ENCODE assay signal across 20 cellular contexts in genomic region chrX:94454159-94454558, GRCh38.
DNase-seq lines count a peak whose midpoint lies in the region; ATAC-seq and TF ChIP-seq lines count a peak whose summit lies in the region.
"Had no signal": no experiment of that assay in that cellular context is flagged by ENCODE, and none has a peak within 500 bp of the region (broad histone marks: within the 10 kb centered on the region; RNA-seq: fewer than 3 reads in every experiment).

No MANE protein-coding gene starts in this region.

- H3K4me3 Mint-ChIP-seq in GM23338 = no peak overlapping the region; the same call in 2 of the 3 replicates
- H3K4me3 Mint-ChIP-seq in neural progenitor cell = no peak overlapping the region

- ATAC-seq in GM23338 (peak; percentile 52), GM19328 (IDR thresholded peaks at IDR 0.05; ENCODE audit: unreplicated experiment) (no peak), upper lobe of right lung (no peak)

- H3K9me3 ChIP-seq in iPS-15b (ENCODE audit: control insufficient read depth, insufficient read depth, low read length) (no peaks in the 10 kb centered on the region), neural progenitor cell (ENCODE audit: low read depth) (no peaks in the 10 kb centered on the region), upper lobe of right lung (no peaks in the 10 kb centered on the region)
- H3K9me3 ChIP-seq: Peyer's patch had no signal

- H3K27me3 ChIP-seq in GM23338 (ENCODE audit: insufficient read depth) = no peaks in the 10 kb centered on the region
- H3K27me3 ChIP-seq in iPS-15b (ENCODE audit: control insufficient read depth, insufficient read depth, low read length) = no peaks in the 10 kb centered on the region
- H3K27me3 ChIP-seq in neural progenitor cell = no peaks in the 10 kb centered on the region
- H3K27me3 ChIP-seq in upper lobe of right lung = no peaks in the 10 kb centered on the region
- H3K27me3 ChIP-seq: Peyer's patch had no signal

- H3K4me3 ChIP-seq in GM23338 (no peak overlapping the region), iPS-15b (ENCODE audit: low read depth, low read length) (no peak overlapping the region), neural progenitor cell (no peak overlapping the region), upper lobe of right lung (no peak overlapping the region)
- H3K4me3 ChIP-seq: Peyer's patch had no signal

- TF ChIP-seq CTCF in GM23338 (conservative IDR thresholded peaks at IDR 0.05; ENCODE audit: low read depth in 2 of 2) (no peak), neural progenitor cell (IDR thresholded peaks at IDR 0.05) (no peak), upper lobe of right lung (IDR thresholded peaks at IDR 0.05) (no peak)

- H3K4me2 ChIP-seq in GM23338 (0 out of 2 replicates have a peak overlapping the region, but pooled peaks have one; percentile 14), neural progenitor cell (peak overlapping the region; percentile 62)

- no peaks in the 10 kb centered on the region; the same call in 2 of the 3 replicates for H3K9me3 Mint-ChIP-seq in GM23338
- H3K9me3 Mint-ChIP-seq in neural progenitor cell = no peaks in the 10 kb centered on the region

- H3K36me3 Mint-ChIP-seq in GM23338 (ENCODE audit: low read depth) = peaks cover 18% of the 10 kb centered on the region; the same call in 2 of the 3 replicates
- no peaks in the 10 kb centered on the region for H3K36me3 Mint-ChIP-seq in neural progenitor cell

- H3K27ac Mint-ChIP-seq in GM23338 (peak overlapping the region; percentile 94), neural progenitor cell (no peak overlapping the region)

- H3K27ac ChIP-seq in GM23338 (ENCODE audit: low read depth) (peak overlapping the region; percentile 96), neural progenitor cell (peak overlapping the region; percentile 64), upper lobe of right lung (no peak overlapping the region)
- H3K27ac ChIP-seq: Peyer's patch had no signal

- 0 out of 2 replicates have a peak, but pooled peaks cover 3% of the 10 kb centered on the region for H3K9me2 ChIP-seq in GM23338 (ENCODE audit: insufficient read depth)

- H2AFZ ChIP-seq in GM23338 (no peak overlapping the region), neural progenitor cell (replicated peaks) (no peak overlapping the region)

- intact Hi-C loops in upper lobe of right lung (cut with DNase I) = no loop called here

- H3K4me1 ChIP-seq in GM23338 (ENCODE audit: insufficient read depth) = peaks cover 32% of the 10 kb centered on the region
- H3K4me1 ChIP-seq in iPS-15b (ENCODE audit: control insufficient read depth, insufficient read depth, low read length) = peaks cover 37% of the 10 kb centered on the region
- peaks cover 23% of the 10 kb centered on the region for H3K4me1 ChIP-seq in neural progenitor cell
- no peaks in the 10 kb centered on the region for H3K4me1 ChIP-seq in upper lobe of right lung
- H3K4me1 ChIP-seq: Peyer's patch had no signal

- peak overlapping the region; percentile 17 for H3K9ac ChIP-seq in iPS-15b (ENCODE audit: low read depth, low read length)
- no peak overlapping the region for H3K9ac ChIP-seq in neural progenitor cell

- H3K27me3 Mint-ChIP-seq in GM23338 (ENCODE audit: insufficient read depth, low read depth, poor library complexity) = no peaks in the 10 kb centered on the region
- H3K27me3 Mint-ChIP-seq in neural progenitor cell (ENCODE audit: insufficient read depth, low read depth) = no peaks in the 10 kb centered on the region

- H4K20me1 ChIP-seq in GM23338 (replicated peaks; ENCODE audit: insufficient read depth) = no peaks in the 10 kb centered on the region
- no peaks in the 10 kb centered on the region for H4K20me1 ChIP-seq in neural progenitor cell (ENCODE audit: low read depth)

- H3K4me1 Mint-ChIP-seq in GM23338 (peaks cover 33% of the 10 kb centered on the region), neural progenitor cell (peaks cover 2% of the 10 kb centered on the region)

- H3K79me2 ChIP-seq in GM23338 (replicated peaks; ENCODE audit: insufficient read depth) (no peaks in the 10 kb centered on the region), neural progenitor cell (ENCODE audit: low read depth) (no peaks in the 10 kb centered on the region)

- H3F3A ChIP-seq in GM23338 (replicated peaks; ENCODE audit: low read depth) (no peaks in the 10 kb centered on the region), neural progenitor cell (ENCODE audit: low read depth) (peaks cover 16% of the 10 kb centered on the region)

- no peaks in the 10 kb centered on the region for H3K36me3 ChIP-seq in GM23338 (ENCODE audit: insufficient read depth)
- no peaks in the 10 kb centered on the region for H3K36me3 ChIP-seq in iPS-15b (ENCODE audit: control insufficient read depth, insufficient read depth, low read length)
- no peaks in the 10 kb centered on the region for H3K36me3 ChIP-seq in neural progenitor cell
- no peaks in the 10 kb centered on the region for H3K36me3 ChIP-seq in upper lobe of right lung
- H3K36me3 ChIP-seq: Peyer's patch had no signal

- peak; percentile 18 for DNase-seq in GM23338 (ENCODE audit: low spot score)
- DNase-seq in OCI-M1 (lab: John Stamatoyannopoulos, UW) = peak; percentile 22
- DNase-seq in neural progenitor cell (ENCODE audit: low spot score) = peak; percentile 6
- DNase-seq in SW 1271 (lab: John Stamatoyannopoulos, UW) = no peak
- no peak for DNase-seq in activated gamma-delta T cell (lab: John Stamatoyannopoulos, UW)
- no peak for DNase-seq in upper lobe of right lung
- DNase-seq: 8988T, DMS153, NCI-H1048, NCI-H1417 treated with DMSO at 0.1 percent for 48 hours, NCI-H187, NCI-H2081 treated with DMSO at 0.1 percent for 48 hours, NCI-H2171, NCI-H226, NCI-H510A, NCI-H69, Peyer's patch, SHP77 treated with DMSO at 0.1 percent for 48 hours had no signal

TF ChIP-seq in GM23338, 12 proteins besides CTCF, POLR2A, EP300 and RAD21 (continues in another document):
- TF ChIP-seq EZH2phosphoT487 (IDR thresholded peaks at IDR 0.05; ENCODE audit: unreplicated experiment) = no peak
- TF ChIP-seq ZNF462 (CRISPR knock-in tag; IDR thresholded peaks at IDR 0.05) = no peak
- no peak for TF ChIP-seq ZNF331 (CRISPR knock-in tag; IDR thresholded peaks at IDR 0.05; ENCODE audit: low read depth)
- no peak for TF ChIP-seq JUNB (IDR thresholded peaks at IDR 0.05; ENCODE audit: unreplicated experiment)

Comparison
In these comparisons a context has a peak if more than half of its experiments do, and no peak if none do; other contexts are left out.
1. DNase-seq: peak in GM23338 (single experiment), OCI-M1 (single experiment) and neural progenitor cell (single experiment); none in SW 1271 (0 of 2), activated gamma-delta T cell (single experiment) and upper lobe of right lung (single experiment).